ENCODE assay signal across 16 cellular contexts in genomic region chr6:134201716-134202115, GRCh38.
DNase-seq lines count a peak whose midpoint lies in the region; TF ChIP-seq lines count a peak whose summit lies in the region.
"Had no signal": no experiment of that assay in that cellular context is flagged by ENCODE, and none has a peak within 500 bp of the region (broad histone marks: within the 10 kb centered on the region; RNA-seq: fewer than 3 reads in every experiment).

No MANE protein-coding gene starts in this region.

- intact Hi-C loops in tibial artery (cut with DNase I; ENCODE audit: low total_unique reads), result no loop called here

- H3K4me1 ChIP-seq in tibial artery, result no peaks in the 10 kb centered on the region

- no peaks in the 10 kb centered on the region for H3K36me3 ChIP-seq in tibial artery

- H3K9me3 ChIP-seq in tibial artery, result peaks cover 0 to 4% (median 0%) of the 10 kb centered on the region in 3 donors

- H3K27me3 ChIP-seq in HL-60 (ENCODE audit: insufficient read depth, poor library complexity, severe bottlenecking) (no peaks in the 10 kb centered on the region), tibial artery (no peaks in the 10 kb centered on the region)

- H3K4me3 ChIP-seq in HL-60 (replicated peaks; ENCODE audit: insufficient read depth, low read length) (no peak overlapping the region), tibial artery (no peak overlapping the region)

- TF ChIP-seq CTCF in HL-60 (IDR thresholded peaks at IDR 0.05; ENCODE audit: insufficient read depth, low read length) (no peak), tibial artery (IDR thresholded peaks at IDR 0.05) (no peak)

- peak overlapping the region; percentile 54 for H3K27ac ChIP-seq in HL-60 (replicated peaks)
- no peak overlapping the region for H3K27ac ChIP-seq in tibial artery

- DNase-seq in HL-60 (ENCODE audit: low read depth in 1 of 2, low spot score in 1 of 2) (peak; percentile 54 to 61), MV-4-11 (lab: John Stamatoyannopoulos, UW) (peak; percentile 50), amniotic epithelial cell (ENCODE audit: low read depth) (peak; percentile 70), iris pigment epithelial cell (ENCODE audit: low read depth) (peak; percentile 36), tibial artery (no peak)
- DNase-seq in stimulated activated CD4-positive, alpha-beta T cell treated with anti-CD3 and anti-CD28 coated beads, Interleukin-1b, Interleukin-23, amount 100 ng/mL, for 48 hours, result no peak
- DNase-seq in stimulated activated CD4-positive, alpha-beta T cell treated with anti-CD3 and anti-CD28 coated beads, Interleukin-4, amount 100 ng/mL, for 1 hour, result no peak
- DNase-seq: Caco-2, EL, HFFc6, NCI-H1436 treated with DMSO at 0.1 percent for 48 hours, NCI-H2081, NCI-H510A, NCI-H82, OCI-M1, SHP77 treated with DMSO at 0.1 percent for 48 hours had no signal

Comparison
In these comparisons a context has a peak if more than half of its experiments do, and no peak if none do; other contexts are left out.
1. DNase-seq: peak in HL-60 (2 of 2), MV-4-11 (single experiment), amniotic epithelial cell (single experiment) and iris pigment epithelial cell (single experiment); none in stimulated activated CD4-positive, alpha-beta T cell treated with anti-CD3 and anti-CD28 coated beads, Interleukin-1b, Interleukin-23, amount 100 ng/mL, for 48 hours (single experiment), tibial artery (0 of 2) and stimulated activated CD4-positive, alpha-beta T cell treated with anti-CD3 and anti-CD28 coated beads, Interleukin-4, amount 100 ng/mL, for 1 hour (single experiment).